17 cellular contexts compared by ENCODE assay signal in the genomic region with DNA sequence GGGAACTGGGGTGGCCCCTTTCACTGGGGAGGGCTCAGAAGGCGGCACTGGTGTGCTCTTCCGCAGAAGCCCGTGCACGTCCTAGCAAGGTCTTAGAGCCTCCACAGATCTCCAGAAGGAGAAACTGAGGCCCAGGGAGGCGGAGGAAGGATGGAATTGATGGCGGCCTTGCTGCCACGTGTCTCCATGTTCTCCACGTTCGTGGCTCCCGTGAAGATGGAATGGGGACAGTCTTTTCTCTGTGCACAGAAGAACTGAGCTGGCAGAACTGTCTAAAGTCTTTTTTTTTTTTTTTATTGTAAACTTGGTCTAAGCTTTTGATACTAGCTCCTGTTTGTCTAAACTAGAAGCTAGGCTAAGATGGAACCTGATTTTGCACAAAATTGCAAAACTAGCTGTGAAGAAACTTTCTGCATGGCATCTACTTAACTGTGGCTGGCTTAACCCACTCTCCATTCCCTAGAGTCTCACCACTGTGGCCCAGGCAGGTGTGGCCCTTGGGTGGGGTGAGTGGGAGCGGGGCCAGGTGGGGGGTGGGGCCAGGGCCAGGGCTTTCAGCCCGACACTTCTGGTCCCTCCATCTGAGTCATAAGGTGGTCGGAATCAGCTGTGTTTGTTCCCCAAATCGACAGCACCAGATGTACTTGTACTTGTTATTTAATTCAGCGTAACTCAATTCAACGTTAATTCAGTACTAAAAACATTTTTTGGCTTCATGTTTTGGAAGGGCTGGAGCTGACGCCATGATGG.
DNase-seq lines count a peak whose midpoint lies in the region; ATAC-seq, FAIRE-seq and TF ChIP-seq lines count a peak whose summit lies in the region.
"Had no signal": no experiment of that assay in that cellular context is flagged by ENCODE, and none has a peak within 500 bp of the region (broad histone marks: within the 10 kb centered on the region; RNA-seq: fewer than 3 reads in every experiment).

No MANE protein-coding gene starts in this region.

- H3K27me3 ChIP-seq in trophoblast cell (ENCODE audit: insufficient read depth, low read length), result no peaks in the 10 kb centered on the region

- H3K4me3 ChIP-seq in kidney (ENCODE audit: low read length in 2 of 2) (no peak overlapping the region), trophoblast cell (ENCODE audit: low read depth, low read length) (peak overlapping the region; percentile 25)
- H3K4me3 ChIP-seq: GM12878, HAP-1 had no signal

- no peak overlapping the region for H4K8ac ChIP-seq in trophoblast cell (ENCODE audit: low read depth, low read length)

- H3K27ac ChIP-seq in kidney (ENCODE audit: low read depth in 2 of 2, low read length in 2 of 2) (no peak overlapping the region), trophoblast cell (ENCODE audit: low read depth, low read length) (no peak overlapping the region)

- no peak overlapping the region for H4K12ac ChIP-seq in trophoblast cell (ENCODE audit: low read depth, low read length)

- TF ChIP-seq CTCF in kidney (IDR thresholded peaks at IDR 0.05; ENCODE audit: borderline replicate concordance, extremely low read depth, insufficient read depth), result no peak

- no peak overlapping the region for H2BK12ac ChIP-seq in trophoblast cell (ENCODE audit: low read length)

- no peak overlapping the region for H4K91ac ChIP-seq in trophoblast cell (ENCODE audit: low read depth, low read length)

- H3K23ac ChIP-seq in trophoblast cell (ENCODE audit: low read length), result no peak overlapping the region

- peaks cover 0 to 3% of the 10 kb centered on the region in 2 donors for H3K36me3 ChIP-seq in kidney (ENCODE audit: control insufficient read depth in 1 of 2, insufficient read depth in 2 of 2, low read length in 2 of 2)
- H3K36me3 ChIP-seq in trophoblast cell (ENCODE audit: control insufficient read depth in 1 of 2, insufficient read depth in 2 of 2, low read length in 2 of 2), result no peaks in the 10 kb centered on the region
- H3K36me3 ChIP-seq: HAP-1 had no signal

- intact Hi-C loops in kidney (cut with DNase I), result no loop called here

- no peaks in the 10 kb centered on the region for H3K79me2 ChIP-seq in trophoblast cell (ENCODE audit: control insufficient read depth, insufficient read depth, low read length, poor library complexity)

- no peak overlapping the region for H2BK5ac ChIP-seq in trophoblast cell (ENCODE audit: low read depth, low read length, poor library complexity)

- no peaks in the 10 kb centered on the region for H3K79me1 ChIP-seq in trophoblast cell (ENCODE audit: low read length)

- no peak overlapping the region for H3K14ac ChIP-seq in trophoblast cell (ENCODE audit: low read length)

- no peak overlapping the region for H3K4me2 ChIP-seq in trophoblast cell (ENCODE audit: low read length)

- no peak overlapping the region for H2AFZ ChIP-seq in trophoblast cell (ENCODE audit: insufficient read depth, low read length, poor library complexity)

- no peak overlapping the region for H2BK120ac ChIP-seq in trophoblast cell (ENCODE audit: insufficient read depth, low read length, poor library complexity)

- DNase-seq in DMS79 treated with DMSO at 0.1 percent for 48 hours (lab: John Stamatoyannopoulos, UW) (peak; percentile 64), kidney (peak; percentile 13), trophoblast cell (no peak), iPS-NIHi7 (ENCODE audit: extremely low spot score) (no peak), hypothalamus (lab: John Stamatoyannopoulos, UW) (no peak)
- DNase-seq: C1 segment of cervical spinal cord; Calu3; CD4-positive, alpha-beta memory T cell; COR-L47; DMS53; EL; GDM1; GOT3 had no signal

- no peak overlapping the region for H3K18ac ChIP-seq in trophoblast cell (ENCODE audit: low read length)

- no peak overlapping the region for H2AK5ac ChIP-seq in trophoblast cell (ENCODE audit: low read length)

- WGBS in trophoblast cell (ENCODE audit: extremely low coverage, insufficient coverage, insufficient read length), result no CpG with 5 or more reads among the region's 17 CpGs

- H3K9me3 ChIP-seq in kidney (ENCODE audit: control insufficient read depth in 1 of 2, low read length in 2 of 2) (peaks cover 0 to 2% of the 10 kb centered on the region in 2 donors), trophoblast cell (ENCODE audit: insufficient read depth, low read depth, low read length) (peaks cover 7% of the 10 kb centered on the region)
- H3K9me3 ChIP-seq: HAP-1 had no signal

- no peak overlapping the region for H3K4ac ChIP-seq in trophoblast cell (ENCODE audit: low read depth, low read length)

- no peak for ATAC-seq in GM18868 (IDR thresholded peaks at IDR 0.05; ENCODE audit: unreplicated experiment)
- ATAC-seq: GM12878 had no signal

- FAIRE-seq in kidney (lab: Jason Lieb, UNC), result no peak
- FAIRE-seq: GM12878, H54 had no signal

- H3K9ac ChIP-seq in kidney (ENCODE audit: low read length in 2 of 2) (no peak overlapping the region), trophoblast cell (ENCODE audit: low read length) (no peak overlapping the region)

- H3K4me1 ChIP-seq in kidney (ENCODE audit: control insufficient read depth in 1 of 2, insufficient read depth in 1 of 2, low read depth in 1 of 2, low read length in 2 of 2), result no peaks in the 10 kb centered on the region
- H3K4me1 ChIP-seq in trophoblast cell (ENCODE audit: control insufficient read depth in 1 of 2, insufficient read depth in 2 of 2, low read length in 2 of 2), result no peaks in the 10 kb centered on the region
- H3K4me1 ChIP-seq: HAP-1 had no signal

Comparison
In these comparisons a context has a peak if more than half of its experiments do, and no peak if none do; other contexts are left out.
1. DNase-seq: peak in DMS79 treated with DMSO at 0.1 percent for 48 hours (single experiment) and kidney (single experiment); none in trophoblast cell (0 of 2), iPS-NIHi7 (single experiment) and hypothalamus (0 of 51).